ENCODE assay signal across 14 cellular contexts in the genomic region with DNA sequence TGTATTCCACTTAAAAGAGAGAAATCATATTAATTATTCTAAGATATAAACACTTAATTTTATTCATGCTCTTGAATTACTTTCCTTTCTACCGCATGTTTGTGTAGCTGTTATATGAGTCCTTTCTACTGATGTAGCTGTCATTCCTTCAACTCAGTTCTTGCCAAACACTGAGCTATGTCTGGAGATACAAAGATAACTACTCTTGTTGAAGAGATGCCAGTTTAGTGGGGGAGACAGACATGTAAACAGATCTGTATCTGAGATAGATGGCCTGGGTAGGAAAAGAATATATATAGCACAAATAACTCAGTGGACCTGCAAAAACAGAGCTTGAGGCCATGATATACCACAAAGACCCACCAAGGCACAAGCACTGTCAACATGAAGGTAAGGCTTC.
"Had no signal": no experiment of that assay in that cellular context is flagged by ENCODE, and none has a peak within 500 bp of the region (broad histone marks: within the 10 kb centered on the region; RNA-seq: fewer than 3 reads in every experiment).

No MANE protein-coding gene starts in this region.

- H3K9me3 ChIP-seq: colonic mucosa, esophagus muscularis mucosa, ovary, spleen, testis, upper lobe of right lung had no signal

- DNase-seq: activated CD4-positive, alpha-beta T cell treated with anti-CD3 and anti-CD28 coated beads, Interleukin-2, amount 50 U/mL, for 4 hours; activated CD4-positive, CD25-positive, alpha-beta regulatory T cell treated with anti-CD3 and anti-CD28 coated beads, Interleukin-2, amount 50 U/mL, for 72 hours; activated naive CD4-positive, alpha-beta T cell treated with Interleukin-2 at 50 U/mL for 16 hours; activated naive CD8-positive, alpha-beta T cell treated with anti-CD3 and anti-CD28 coated beads, Interleukin-2, amount 50 U/mL, for 24 hours; activated T-cell treated with anti-CD3 and anti-CD28 coated beads for 4 hours; caudate nucleus; colonic mucosa; foreskin melanocyte; ovary; spleen; T-helper 9 cell; testis; upper lobe of right lung had no signal

- H3K27ac ChIP-seq: colonic mucosa, esophagus muscularis mucosa, ovary, testis, upper lobe of right lung had no signal

- H3K27me3 ChIP-seq: colonic mucosa, esophagus muscularis mucosa, ovary, spleen, testis, upper lobe of right lung had no signal

- H3K4me1 ChIP-seq: colonic mucosa, testis had no signal

- H3K36me3 ChIP-seq: colonic mucosa, esophagus muscularis mucosa, ovary, spleen, upper lobe of right lung had no signal

- H3K4me3 ChIP-seq: colonic mucosa, esophagus muscularis mucosa, ovary, spleen, testis, upper lobe of right lung had no signal
